15 cellular contexts compared by ENCODE assay signal in the genomic region with DNA sequence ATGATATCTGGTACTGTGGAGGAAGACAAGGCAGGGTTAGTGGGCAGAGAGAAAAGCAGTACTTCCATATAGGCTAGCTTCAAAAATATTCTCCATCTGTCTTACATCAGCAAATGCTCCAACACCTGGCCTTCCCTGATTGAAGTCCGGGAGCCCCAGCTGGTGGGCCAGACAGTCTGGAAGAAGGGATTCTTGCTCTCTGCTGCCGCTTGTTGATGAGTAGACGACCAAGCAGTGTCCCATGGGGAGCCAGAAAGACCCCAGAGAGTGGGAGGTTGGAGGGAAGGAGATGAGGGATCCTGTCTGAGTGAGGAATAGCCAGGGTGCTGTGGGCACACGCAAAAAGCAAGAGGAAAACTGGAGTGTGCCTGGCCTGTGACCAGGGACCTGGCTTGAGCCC.
DNase-seq lines count a peak whose midpoint lies in the region; ATAC-seq, FAIRE-seq and TF ChIP-seq lines count a peak whose summit lies in the region.
"Had no signal": no experiment of that assay in that cellular context is flagged by ENCODE, and none has a peak within 500 bp of the region (broad histone marks: within the 10 kb centered on the region; RNA-seq: fewer than 3 reads in every experiment).

No MANE protein-coding gene starts in this region.

- H3K27ac ChIP-seq in Karpas-422 (ENCODE audit: low read length) = no peak overlapping the region
- H3K27ac ChIP-seq in spleen = no peak overlapping the region
- H3K27ac ChIP-seq: HL-60 had no signal

- H3K4me1 ChIP-seq in Karpas-422 (ENCODE audit: low read length) (no peaks in the 10 kb centered on the region), spleen (peaks cover 0 to 4% (median 0%) of the 10 kb centered on the region in 6 donors)
- H3K4me1 ChIP-seq: Caco-2 had no signal

- H3K9me3 ChIP-seq in Karpas-422 (ENCODE audit: low read length) = no peaks in the 10 kb centered on the region
- no peaks in the 10 kb centered on the region for H3K9me3 ChIP-seq in spleen
- H3K9me3 ChIP-seq: Caco-2 had no signal

- no peak for ATAC-seq in esophagus mucosa
- ATAC-seq: Panc1 had no signal

- H3K79me2 ChIP-seq in Karpas-422 (ENCODE audit: low read length) = no peaks in the 10 kb centered on the region

- TF ChIP-seq POLR2A in spleen (IDR thresholded peaks at IDR 0.05) = no peak

- no peak overlapping the region for H3K9ac ChIP-seq in Karpas-422 (ENCODE audit: low read length)

- H3K4me3 ChIP-seq in Karpas-422 (ENCODE audit: low read length) (no peak overlapping the region), spleen (no peak overlapping the region)

- no peaks in the 10 kb centered on the region for H4K20me1 ChIP-seq in Karpas-422 (ENCODE audit: insufficient read depth, low read depth, low read length)

- H3K9me2 ChIP-seq in Karpas-422 (replicated peaks; ENCODE audit: insufficient read depth, low read length) = no peaks in the 10 kb centered on the region

- H3K27me3 ChIP-seq in Karpas-422 (ENCODE audit: low read length) (no peaks in the 10 kb centered on the region), spleen (replicated peaks in 1 of 7) (peaks cover 0 to 58% (median 28%) of the 10 kb centered on the region in 7 donors)

- no peak overlapping the region for H3K4me2 ChIP-seq in Karpas-422 (ENCODE audit: low read depth, low read length, poor library complexity, severe bottlenecking)

- H2AFZ ChIP-seq in Karpas-422 (ENCODE audit: low read length) = no peak overlapping the region

- no peaks in the 10 kb centered on the region for H3K36me3 ChIP-seq in Karpas-422 (ENCODE audit: insufficient read depth, low read length)
- H3K36me3 ChIP-seq in spleen = no peaks in the 10 kb centered on the region

- FAIRE-seq in D721Med (lab: Jason Lieb, UNC) = no peak
- FAIRE-seq: HTR-8/SVneo had no signal

- 61 to 77% (median 75%) methylated on average over 4 of the region's 4 CpGs for WGBS in spleen, 5 donors

- intact Hi-C loops in spleen (cut with DNase I; ENCODE audit: low total_unique reads) = no loop called here

- peak; percentile 6 for TF ChIP-seq CTCF in D721Med (IDR thresholded peaks at IDR 0.05; ENCODE audit: insufficient read depth, missing control alignments)
- TF ChIP-seq CTCF in spleen (IDR thresholded peaks at IDR 0.05 in 8 of 11, conservative IDR thresholded peaks at IDR 0.05 in 3 of 11) = no peak

- DNase-seq in D721Med (ENCODE audit: insufficient read length, low spot score) = no peak
- peak; percentile 10 for DNase-seq in Karpas-422
- peak; percentile 25 for DNase-seq in NCI-H82 treated with DMSO at 0.1 percent for 48 hours (lab: John Stamatoyannopoulos, UW; ENCODE audit: unreplicated experiment)
- peak; percentile 10 for DNase-seq in left kidney (ENCODE audit: low read depth, low spot score)
- no peak for DNase-seq in NOMO-1 treated with dmso at 0.1 percent for 144 hours (lab: John Stamatoyannopoulos, UW; ENCODE audit: unreplicated experiment)
- no peak for DNase-seq in NCI-H1930 (lab: John Stamatoyannopoulos, UW)
- no peak for DNase-seq in spleen
- DNase-seq: Caco-2, HCEC 1CT, NCI-H345, SHP77 treated with DMSO at 0.1 percent for 48 hours had no signal

Comparison
In these comparisons a context has a peak if more than half of its experiments do, and no peak if none do; other contexts are left out.
1. DNase-seq: peak in Karpas-422 (single experiment), NCI-H82 treated with DMSO at 0.1 percent for 48 hours (single experiment) and left kidney (single experiment); none in D721Med (single experiment), NOMO-1 treated with dmso at 0.1 percent for 144 hours (single experiment), NCI-H1930 (0 of 2) and spleen (single experiment).